In genomic region chr17:69358688-69359596, GRCh38 we compare ENCODE assay signal across 13 cellular contexts. TPM values are rescaled to one million over a fixed set of nuclear protein-coding genes. Genes with fewer than 3 reads are reported as not detected.
DNase-seq lines count a peak whose midpoint lies in the region; ATAC-seq and TF ChIP-seq lines count a peak whose summit lies in the region.
"Had no signal": no experiment of that assay in that cellular context is flagged by ENCODE, and none has a peak within 500 bp of the region (broad histone marks: within the 10 kb centered on the region; RNA-seq: fewer than 3 reads in every experiment).

No MANE protein-coding gene starts in this region.

- H3K27me3 Mint-ChIP-seq in activated CD4-positive, alpha-beta T cell treated with anti-CD3 and anti-CD28 coated beads, Interleukin-2, amount 10 ng/mL, durations not matched to agents 7 days and 5 days = peaks cover 11% of the 10 kb centered on the region

- no peak overlapping the region for H3K4me3 Mint-ChIP-seq in activated CD4-positive, alpha-beta T cell treated with anti-CD3 and anti-CD28 coated beads, Interleukin-2, amount 10 ng/mL, durations not matched to agents 7 days and 5 days
- H3K4me3 Mint-ChIP-seq: activated CD4-positive, alpha-beta memory T cell treated with anti-CD3 and anti-CD28 coated beads, Interleukin-2, amount 10 ng/mL, durations not matched to agents 7 days and 5 days; effector memory CD8-positive, alpha-beta T cell had no signal

- POLR2A ChIA-PET in activated CD4-positive, alpha-beta T cell treated with anti-CD3 and anti-CD28 coated beads, Interleukin-2, amount 10 ng/mL, durations not matched to agents 7 days and 5 days (lab: Charles Lee) = no interaction called here

- no peak for ATAC-seq in HG02938 (IDR thresholded peaks at IDR 0.05; ENCODE audit: unreplicated experiment)
- ATAC-seq: effector memory CD8-positive, alpha-beta T cell had no signal

- CTCF ChIA-PET in activated CD4-positive, alpha-beta T cell treated with anti-CD3 and anti-CD28 coated beads, Interleukin-2, amount 10 ng/mL, durations not matched to agents 7 days and 5 days (lab: Charles Lee) = interaction anchor here (1.0 kb wide), 1 partner anchor 9 kb away, joined by 3 read pairs; no protein-coding TSS in a partner anchor

- 0 out of 2 replicates have a peak overlapping the region, but pooled peaks have one; percentile 2 for H3K9ac ChIP-seq in Karpas-422 (ENCODE audit: low read length)
- H3K9ac ChIP-seq: BLaER1 treated with 17β-estradiol and CSF1 and Interleukin-3, amounts not matched to agents 10 nM and 100 nM had no signal

- peak overlapping the region; percentile 57 for H3K27ac ChIP-seq in Karpas-422 (ENCODE audit: low read length)
- H3K27ac ChIP-seq: BLaER1 treated with 17β-estradiol and CSF1 and Interleukin-3, amounts not matched to agents 10 nM and 100 nM had no signal

- H3K36me3 Mint-ChIP-seq in activated CD4-positive, alpha-beta T cell treated with anti-CD3 and anti-CD28 coated beads, Interleukin-2, amount 10 ng/mL, durations not matched to agents 7 days and 5 days (ENCODE audit: low read depth) = no peaks in the 10 kb centered on the region

- H3K4me3 ChIP-seq in Karpas-422 (ENCODE audit: low read length) (peak overlapping the region; percentile 34), astrocyte of the spinal cord (ENCODE audit: low read depth, low read length) (no peak overlapping the region), retinal pigment epithelial cell (ENCODE audit: low read length) (no peak overlapping the region)
- H3K4me3 ChIP-seq: BLaER1 treated with 17β-estradiol and CSF1 and Interleukin-3, amounts not matched to agents 10 nM and 100 nM had no signal

- H3K36me3 ChIP-seq in Karpas-422 (ENCODE audit: insufficient read depth, low read length) = no peaks in the 10 kb centered on the region
- H3K36me3 ChIP-seq: BLaER1 treated with 17β-estradiol and CSF1 and Interleukin-3, amounts not matched to agents 10 nM and 100 nM had no signal

- H3K27ac Mint-ChIP-seq in activated CD4-positive, alpha-beta T cell treated with anti-CD3 and anti-CD28 coated beads, Interleukin-2, amount 10 ng/mL, durations not matched to agents 7 days and 5 days = no peak overlapping the region
- H3K27ac Mint-ChIP-seq: activated CD4-positive, alpha-beta memory T cell treated with anti-CD3 and anti-CD28 coated beads, Interleukin-2, amount 10 ng/mL, durations not matched to agents 7 days and 5 days; effector memory CD8-positive, alpha-beta T cell had no signal

- H3K4me2 ChIP-seq in Karpas-422 (ENCODE audit: low read depth, low read length, poor library complexity, severe bottlenecking) = peak overlapping the region; percentile 61
- H3K4me2 ChIP-seq: BLaER1 treated with 17β-estradiol and CSF1 and Interleukin-3, amounts not matched to agents 10 nM and 100 nM had no signal

- H3K9me3 ChIP-seq in Karpas-422 (ENCODE audit: low read length) = no peaks in the 10 kb centered on the region
- H3K9me3 ChIP-seq: BLaER1 treated with 17β-estradiol and CSF1 and Interleukin-3, amounts not matched to agents 10 nM and 100 nM had no signal

- no peaks in the 10 kb centered on the region for H3K4me1 Mint-ChIP-seq in activated CD4-positive, alpha-beta T cell treated with anti-CD3 and anti-CD28 coated beads, Interleukin-2, amount 10 ng/mL, durations not matched to agents 7 days and 5 days
- H3K4me1 Mint-ChIP-seq: activated CD4-positive, alpha-beta memory T cell treated with anti-CD3 and anti-CD28 coated beads, Interleukin-2, amount 10 ng/mL, durations not matched to agents 7 days and 5 days had no signal

- no peaks in the 10 kb centered on the region for H3K27me3 ChIP-seq in Karpas-422 (ENCODE audit: low read length)
- H3K27me3 ChIP-seq: BLaER1 treated with 17β-estradiol and CSF1 and Interleukin-3, amounts not matched to agents 10 nM and 100 nM had no signal

- no peaks in the 10 kb centered on the region for H3K9me2 ChIP-seq in Karpas-422 (replicated peaks; ENCODE audit: insufficient read depth, low read length)

- no peak overlapping the region for H2AFZ ChIP-seq in Karpas-422 (ENCODE audit: low read length)

- DNase-seq in activated CD4-positive, alpha-beta T cell treated with anti-CD3 and anti-CD28 coated beads, Interleukin-2, amount 10 ng/mL, durations not matched to agents 7 days and 5 days = peak; percentile 11
- DNase-seq in activated CD4-positive, alpha-beta T cell treated with anti-CD3 and anti-CD28 coated beads for 1 hour = no peak
- DNase-seq in Karpas-422 (peak; percentile 86), astrocyte of the spinal cord (ENCODE audit: low read depth, low spot score) (no peak), retinal pigment epithelial cell (ENCODE audit: low read depth) (no peak), HPDE6-E6E7 (ENCODE audit: extremely low spot score) (no peak), SHP77 treated with DMSO at 0.1 percent for 48 hours (lab: John Stamatoyannopoulos, UW) (no peak)
- DNase-seq: activated CD4-positive, alpha-beta memory T cell treated with anti-CD3 and anti-CD28 coated beads, Interleukin-2, amount 10 ng/mL, durations not matched to agents 7 days and 5 days; effector memory CD8-positive, alpha-beta T cell; midbrain had no signal

- TF ChIP-seq CTCF in astrocyte of the spinal cord (IDR thresholded peaks at IDR 0.05; ENCODE audit: low read depth, low read length) = peak; percentile 31
- TF ChIP-seq CTCF in retinal pigment epithelial cell (conservative IDR thresholded peaks at IDR 0.05; ENCODE audit: low read depth, low read length) = peak; percentile 17

- no peaks in the 10 kb centered on the region for H4K20me1 ChIP-seq in Karpas-422 (ENCODE audit: insufficient read depth, low read depth, low read length)
- H4K20me1 ChIP-seq: BLaER1 treated with 17β-estradiol and CSF1 and Interleukin-3, amounts not matched to agents 10 nM and 100 nM had no signal

- no peaks in the 10 kb centered on the region for H3K79me2 ChIP-seq in Karpas-422 (ENCODE audit: low read length)

- H3K9me3 Mint-ChIP-seq in activated CD4-positive, alpha-beta T cell treated with anti-CD3 and anti-CD28 coated beads, Interleukin-2, amount 10 ng/mL, durations not matched to agents 7 days and 5 days = no peaks in the 10 kb centered on the region
- H3K9me3 Mint-ChIP-seq: activated CD4-positive, alpha-beta memory T cell treated with anti-CD3 and anti-CD28 coated beads, Interleukin-2, amount 10 ng/mL, durations not matched to agents 7 days and 5 days; effector memory CD8-positive, alpha-beta T cell had no signal

- H3K4me1 ChIP-seq in Karpas-422 (ENCODE audit: low read length) = peaks cover 40% of the 10 kb centered on the region

- in situ Hi-C loops in astrocyte of the spinal cord (cut with HindIII; ENCODE audit: low sequenced_read_pairs) = no loop called here

RNA-seq across cellular contexts. Expression of gene ABCA5, which starts 32.0 kb away (rescaled TPM):
- total RNA-seq in activated CD4-positive, alpha-beta T cell treated with anti-CD3 and anti-CD28 coated beads, Interleukin-2, amount 10 ng/mL, durations not matched to agents 7 days and 5 days = 10 to 100 TPM; 19.0 to 21.9 TPM
- total RNA-seq in Karpas-422 (2014; rRNA removed; shearing (Covaris generic); ENCODE audit: low replicate concordance) = 9.8 and 19.4 TPM in 2 replicates
- total RNA-seq: M059J had no signal

RNA-seq across cellular contexts. Expression of gene MAP2K6, which starts 55.6 kb away (rescaled TPM):
- total RNA-seq in activated CD4-positive, alpha-beta T cell treated with anti-CD3 and anti-CD28 coated beads, Interleukin-2, amount 10 ng/mL, durations not matched to agents 7 days and 5 days = 10 to 100 TPM; 11.0 to 11.6 TPM
- 95.6 and 106 TPM in 2 replicates for total RNA-seq in Karpas-422 (2014; rRNA removed; shearing (Covaris generic); ENCODE audit: low replicate concordance)

Comparison
In these comparisons a context has a peak if more than half of its experiments do, and no peak if none do; other contexts are left out.
1. DNase-seq: peak in activated CD4-positive, alpha-beta T cell treated with anti-CD3 and anti-CD28 coated beads, Interleukin-2, amount 10 ng/mL, durations not matched to agents 7 days and 5 days (single experiment) and Karpas-422 (single experiment); none in activated CD4-positive, alpha-beta T cell treated with anti-CD3 and anti-CD28 coated beads for 1 hour (single experiment), astrocyte of the spinal cord (single experiment), retinal pigment epithelial cell (single experiment), HPDE6-E6E7 (single experiment) and SHP77 treated with DMSO at 0.1 percent for 48 hours (single experiment).